30 cellular contexts compared by ENCODE assay signal in genomic region chr2:179796213-179797007, GRCh38.
DNase-seq lines count a peak whose midpoint lies in the region; ATAC-seq, FAIRE-seq and TF ChIP-seq lines count a peak whose summit lies in the region.
"Had no signal": no experiment of that assay in that cellular context is flagged by ENCODE, and none has a peak within 500 bp of the region (broad histone marks: within the 10 kb centered on the region; RNA-seq: fewer than 3 reads in every experiment).

No MANE protein-coding gene starts in this region.

- H3K9me3 ChIP-seq in iPS DF 6.9 (ENCODE audit: control insufficient read depth, insufficient read depth, low read length) (no peaks in the 10 kb centered on the region), HepG2 (ENCODE audit: low read length) (no peaks in the 10 kb centered on the region)
- H3K9me3 ChIP-seq: BLaER1 had no signal

- H3K27me3 Mint-ChIP-seq in WTC11 (ENCODE audit: low read depth), result no peaks in the 10 kb centered on the region
- H3K27me3 Mint-ChIP-seq in stimulated activated memory B cell treated with anti-CD40 and anti-IgM and Interleukin-4, amounts not matched to agents 10 μg/mL and 1 μg/mL and 100 μg/mL, for 72 hours, result no peaks in the 10 kb centered on the region
- H3K27me3 Mint-ChIP-seq: CD4-positive, alpha-beta T cell had no signal

- POLR2A ChIA-PET in WTC11 (lab: Charles Lee), result no interaction called here
- POLR2A ChIA-PET in HepG2 (lab: Yijun Ruan, JAX), result no interaction called here

- intact Hi-C loops in HepG2 (cut with micrococcal nuclease; ENCODE audit: unreplicated experiment), result no loop called here

- H3K36me3 Mint-ChIP-seq in WTC11, result no peaks in the 10 kb centered on the region
- no peaks in the 10 kb centered on the region for H3K36me3 Mint-ChIP-seq in stimulated activated memory B cell treated with anti-CD40 and anti-IgM and Interleukin-4, amounts not matched to agents 10 μg/mL and 1 μg/mL and 100 μg/mL, for 72 hours

- no peaks in the 10 kb centered on the region for H3K9me3 Mint-ChIP-seq in WTC11
- H3K9me3 Mint-ChIP-seq in stimulated activated memory B cell treated with anti-CD40 and anti-IgM and Interleukin-4, amounts not matched to agents 10 μg/mL and 1 μg/mL and 100 μg/mL, for 72 hours, result peaks cover 8% of the 10 kb centered on the region
- H3K9me3 Mint-ChIP-seq: CD4-positive, alpha-beta T cell; H9 had no signal

- no peaks in the 10 kb centered on the region for H3K27me3 ChIP-seq in iPS DF 6.9 (ENCODE audit: control insufficient read depth, insufficient read depth, low read length)
- no peaks in the 10 kb centered on the region for H3K27me3 ChIP-seq in HepG2 (ENCODE audit: control insufficient read depth in 1 of 2, insufficient read depth in 2 of 2, low read length in 2 of 2)
- H3K27me3 ChIP-seq: BLaER1 had no signal

- FAIRE-seq in HepG2 (lab: Jason Lieb, UNC), result no peak
- FAIRE-seq: A204.1, GM12891, HTR-8/SVneo, RCC 7860 had no signal

- ATAC-seq in WTC11 (peak; percentile 79), HepG2 (no peak), GM19351 (IDR thresholded peaks at IDR 0.05; ENCODE audit: unreplicated experiment) (no peak)
- ATAC-seq in stimulated activated memory B cell treated with anti-CD40 and anti-IgM and Interleukin-4, amounts not matched to agents 10 μg/mL and 1 μg/mL and 100 μg/mL, for 72 hours, result peak; percentile 31

- H3K79me2 ChIP-seq in HepG2 (ENCODE audit: insufficient read depth, low read length), result no peaks in the 10 kb centered on the region

- CTCF ChIA-PET in WTC11 (lab: Charles Lee), result interaction anchor here (1.1 kb wide), 1 partner anchor 139 kb away, joined by 3 read pairs; no protein-coding TSS in a partner anchor
- CTCF ChIA-PET in HepG2 (lab: Yijun Ruan, JAX; ENCODE audit: low intra/inter-chr PET ratio, low total read pairs), result no interaction called here

- no peak overlapping the region for H3K4me3 Mint-ChIP-seq in WTC11
- no peak overlapping the region for H3K4me3 Mint-ChIP-seq in stimulated activated memory B cell treated with anti-CD40 and anti-IgM and Interleukin-4, amounts not matched to agents 10 μg/mL and 1 μg/mL and 100 μg/mL, for 72 hours
- H3K4me3 Mint-ChIP-seq: CD4-positive, alpha-beta T cell; H9 had no signal

- no peak for TF ChIP-seq POLR2A in HepG2 (IDR thresholded peaks at IDR 0.05; ENCODE audit: insufficient read depth in 1 of 2, low read depth in 2 of 2, low read length in 2 of 2)

- H3K4me1 ChIP-seq in iPS DF 6.9 (ENCODE audit: control insufficient read depth, insufficient read depth, low read length) (no peaks in the 10 kb centered on the region; the same call in 1 of the 2 replicates), HepG2 (ENCODE audit: insufficient read depth, low read length) (no peaks in the 10 kb centered on the region)
- H3K4me1 ChIP-seq: BLaER1 had no signal

- no peak for TF ChIP-seq RAD21 in HepG2 (CRISPR knock-in tag; IDR thresholded peaks at IDR 0.05)

- H3K36me3 ChIP-seq in iPS DF 6.9 (ENCODE audit: control insufficient read depth, insufficient read depth, low read length) (no peaks in the 10 kb centered on the region), HepG2 (replicated peaks in 1 of 2; ENCODE audit: control insufficient read depth in 1 of 2, insufficient read depth in 2 of 2, low read length in 2 of 2) (no peaks in the 10 kb centered on the region)
- H3K36me3 ChIP-seq: BLaER1 had no signal

- WGBS in iPS DF 6.9 (ENCODE audit: insufficient coverage, insufficient read length), result no CpG with 5 or more reads among the region's 5 CpGs
- 1% methylated on average over 5 of the region's 5 CpGs for WGBS in HepG2 (ENCODE audit: low lambda C conversion rate)

- in situ Hi-C loops in HepG2 (cut with HindIII; ENCODE audit: extremely low pct_ligation_motif_present, low pct_unique_long_range_greater_than_20kb), result no loop called here

- no TSS peak for BruUV-seq in HepG2 (replicated peaks; lab: Mats Ljungman, UMichigan)

- no peaks in the 10 kb centered on the region for H4K20me1 ChIP-seq in HepG2 (ENCODE audit: insufficient read depth, low read length)
- H4K20me1 ChIP-seq: BLaER1 had no signal

- TF ChIP-seq EP300 in HepG2 (IDR thresholded peaks at IDR 0.05; ENCODE audit: low read depth in 2 of 2, low read length in 2 of 2), result no peak
- TF ChIP-seq EP300 in HepG2 (CRISPR knock-in tag; IDR thresholded peaks at IDR 0.05; ENCODE audit: borderline replicate concordance), result no peak

- no peak overlapping the region for H2AFZ ChIP-seq in HepG2 (ENCODE audit: low read length)
- H2AFZ ChIP-seq: GM23248 had no signal

- H3K4me2 ChIP-seq in HepG2 (ENCODE audit: low read depth, low read length), result no peak overlapping the region
- H3K4me2 ChIP-seq: BLaER1, KMS-11 had no signal

- no peak overlapping the region for H3K27ac ChIP-seq in iPS DF 6.9 (ENCODE audit: low read length)
- no peak overlapping the region for H3K27ac ChIP-seq in HepG2 (ENCODE audit: extremely low read length, insufficient read depth, low read length)
- H3K27ac ChIP-seq: BLaER1, GM23248, KMS-11, SK-N-MC had no signal

- H3K4me1 Mint-ChIP-seq in WTC11, result peaks cover 13% of the 10 kb centered on the region
- H3K4me1 Mint-ChIP-seq in stimulated activated memory B cell treated with anti-CD40 and anti-IgM and Interleukin-4, amounts not matched to agents 10 μg/mL and 1 μg/mL and 100 μg/mL, for 72 hours, result no peaks in the 10 kb centered on the region

- no peak overlapping the region for H3K4me3 ChIP-seq in iPS DF 6.9 (ENCODE audit: low read length)
- H3K4me3 ChIP-seq in HepG2 (replicated peaks in 1 of 3; ENCODE audit: insufficient read depth in 1 of 3, low read depth in 2 of 3, low read length in 3 of 3), result no peak overlapping the region
- H3K4me3 ChIP-seq: BLaER1, GM23248, SK-N-MC had no signal

- DNase-seq in HUDEP-2 (lab: John Stamatoyannopoulos, UW; ENCODE audit: unreplicated experiment in 76 of 76) (peak in 68 of 76 experiments; percentile 2 to 84 (median 48)), WTC11 (ENCODE audit: low spot score) (no peak), iPS DF 6.9 (ENCODE audit: low read depth, low spot score) (peak; percentile 1), HepG2 (ENCODE audit: low spot score) (no peak)
- no peak for DNase-seq in activated CD4-positive, alpha-beta T cell treated with anti-CD3 and anti-CD28 coated beads for 4 hours
- DNase-seq: CD4-positive, alpha-beta T cell; COR-L47; DMS79; EL; GF-D8; GM23248; H9; IMR-90; NCI-H1048; NCI-H1417; NCI-H1694; NCI-H2081; NCI-H2227 treated with DMSO at 0.1 percent for 48 hours; NCI-H510A; NCI-H69; SIG-M5 had no signal

- no peak overlapping the region for H3K27ac Mint-ChIP-seq in WTC11
- H3K27ac Mint-ChIP-seq in stimulated activated memory B cell treated with anti-CD40 and anti-IgM and Interleukin-4, amounts not matched to agents 10 μg/mL and 1 μg/mL and 100 μg/mL, for 72 hours, result no peak overlapping the region
- H3K27ac Mint-ChIP-seq: CD4-positive, alpha-beta T cell had no signal

- H3K9ac ChIP-seq in HepG2 (ENCODE audit: insufficient read depth, low read depth, low read length), result no peak overlapping the region
- H3K9ac ChIP-seq: BLaER1, GM23248, KMS-11 had no signal

- TF ChIP-seq CTCF in WTC11 (IDR thresholded peaks at IDR 0.05), result no peak
- TF ChIP-seq CTCF in HepG2 (CRISPR knock-in tag; IDR thresholded peaks at IDR 0.05), result no peak

TF ChIP-seq in WTC11, 78 proteins besides CTCF, POLR2A, EP300 and RAD21 (continues in another document):
- TF ChIP-seq, protein P1, sequence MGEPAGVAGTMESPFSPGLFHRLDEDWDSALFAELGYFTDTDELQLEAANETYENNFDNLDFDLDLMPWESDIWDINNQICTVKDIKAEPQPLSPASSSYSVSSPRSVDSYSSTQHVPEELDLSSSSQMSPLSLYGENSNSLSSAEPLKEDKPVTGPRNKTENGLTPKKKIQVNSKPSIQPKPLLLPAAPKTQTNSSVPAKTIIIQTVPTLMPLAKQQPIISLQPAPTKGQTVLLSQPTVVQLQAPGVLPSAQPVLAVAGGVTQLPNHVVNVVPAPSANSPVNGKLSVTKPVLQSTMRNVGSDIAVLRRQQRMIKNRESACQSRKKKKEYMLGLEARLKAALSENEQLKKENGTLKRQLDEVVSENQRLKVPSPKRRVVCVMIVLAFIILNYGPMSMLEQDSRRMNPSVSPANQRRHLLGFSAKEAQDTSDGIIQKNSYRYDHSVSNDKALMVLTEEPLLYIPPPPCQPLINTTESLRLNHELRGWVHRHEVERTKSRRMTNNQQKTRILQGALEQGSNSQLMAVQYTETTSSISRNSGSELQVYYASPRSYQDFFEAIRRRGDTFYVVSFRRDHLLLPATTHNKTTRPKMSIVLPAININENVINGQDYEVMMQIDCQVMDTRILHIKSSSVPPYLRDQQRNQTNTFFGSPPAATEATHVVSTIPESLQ (CRISPR knock-in tag; IDR thresholded peaks at IDR 0.05), result no peak
- TF ChIP-seq, protein P2, sequence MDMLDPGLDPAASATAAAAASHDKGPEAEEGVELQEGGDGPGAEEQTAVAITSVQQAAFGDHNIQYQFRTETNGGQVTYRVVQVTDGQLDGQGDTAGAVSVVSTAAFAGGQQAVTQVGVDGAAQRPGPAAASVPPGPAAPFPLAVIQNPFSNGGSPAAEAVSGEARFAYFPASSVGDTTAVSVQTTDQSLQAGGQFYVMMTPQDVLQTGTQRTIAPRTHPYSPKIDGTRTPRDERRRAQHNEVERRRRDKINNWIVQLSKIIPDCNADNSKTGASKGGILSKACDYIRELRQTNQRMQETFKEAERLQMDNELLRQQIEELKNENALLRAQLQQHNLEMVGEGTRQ (CRISPR knock-in tag; IDR thresholded peaks at IDR 0.05), result no peak

TF ChIP-seq in HepG2, 621 proteins besides CTCF, POLR2A, EP300 and RAD21 (continues in another document):
- TF ChIP-seq CEBPG (CRISPR knock-in tag; IDR thresholded peaks at IDR 0.05) (no peak), NR2C2 (CRISPR knock-in tag; IDR thresholded peaks at IDR 0.05; ENCODE audit: borderline replicate concordance) (no peak), SRY (CRISPR knock-in tag; IDR thresholded peaks at IDR 0.05) (no peak), JDP2 (CRISPR knock-in tag; IDR thresholded peaks at IDR 0.05; ENCODE audit: borderline replicate concordance) (no peak)
- TF ChIP-seq, protein P1 (CRISPR knock-in tag; conservative IDR thresholded peaks at IDR 0.05), result no peak

Comparison
In these comparisons a context has a peak if more than half of its experiments do, and no peak if none do; other contexts are left out.
1. DNase-seq: peak in HUDEP-2 (68 of 76) and iPS DF 6.9 (single experiment); none in WTC11 (single experiment), activated CD4-positive, alpha-beta T cell treated with anti-CD3 and anti-CD28 coated beads for 4 hours (0 of 2) and HepG2 (single experiment).
2. ATAC-seq: peak in WTC11 (single experiment) and stimulated activated memory B cell treated with anti-CD40 and anti-IgM and Interleukin-4, amounts not matched to agents 10 μg/mL and 1 μg/mL and 100 μg/mL, for 72 hours (single experiment); none in HepG2 (single experiment) and GM19351 (single experiment).